Comparison of ENCODE assay signal across 8 cellular contexts in the genomic region with DNA sequence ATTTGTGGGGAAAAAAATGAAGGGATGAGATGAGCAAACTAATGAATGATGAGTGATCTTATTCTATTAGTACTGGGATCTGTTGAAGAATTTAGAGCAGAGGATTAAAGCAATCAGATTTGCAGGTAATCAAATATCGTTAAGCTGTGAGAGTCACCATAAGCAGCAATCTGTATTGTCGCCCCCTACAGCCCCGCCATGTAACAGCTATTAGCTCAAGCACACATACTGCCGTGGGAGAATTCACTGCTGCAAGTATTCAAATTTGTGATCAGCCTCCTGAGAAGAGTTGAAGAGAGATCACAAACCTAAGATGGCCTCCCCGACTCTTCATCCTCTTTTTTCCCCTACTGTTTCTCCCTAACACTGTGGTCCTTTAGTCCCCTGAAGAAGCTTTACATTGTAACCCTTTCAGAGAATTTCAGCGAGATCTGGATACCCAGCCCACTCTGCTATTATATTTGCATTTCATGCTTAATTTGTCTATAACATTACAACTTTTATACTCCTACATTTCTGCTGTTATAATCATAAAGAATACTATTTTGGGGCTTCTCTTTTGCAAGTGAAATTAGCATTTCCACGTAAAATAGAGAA. TPM values are rescaled to one million over a fixed set of nuclear protein-coding genes. Genes with fewer than 3 reads are reported as not detected.
A peak's percentile ranks its signal among the peaks of the same experiment; 100 is the strongest.
DNase-seq lines count a peak whose midpoint lies in the region; ATAC-seq and TF ChIP-seq lines count a peak whose summit lies in the region.

No MANE protein-coding gene starts in this region.

- no peaks in the 10 kb centered on the region for H3K36me3 ChIP-seq in Loucy (ENCODE audit: insufficient read depth, low read length)

- peaks cover 9% of the 10 kb centered on the region for H3K27me3 Mint-ChIP-seq in activated CD4-positive, alpha-beta T cell treated with anti-CD3 and anti-CD28 coated beads, Interleukin-2, amount 10 ng/mL, durations not matched to agents 7 days and 5 days
- no peaks in the 10 kb centered on the region for H3K27me3 Mint-ChIP-seq in glutamatergic neuron (ENCODE audit: unreplicated experiment)

- no peaks in the 10 kb centered on the region for H3F3A ChIP-seq in Loucy (ENCODE audit: low read depth)

- no peaks in the 10 kb centered on the region for H3K27me3 ChIP-seq in Loucy (ENCODE audit: insufficient read depth, low read length, poor library complexity, severe bottlenecking)

- DNase-seq in NCI-H345 (lab: John Stamatoyannopoulos, UW) (peak; percentile 1), NCI-H345 treated with DMSO at 0.1 percent for 48 hours (lab: John Stamatoyannopoulos, UW; ENCODE audit: unreplicated experiment) (no peak), glutamatergic neuron (peak; percentile 66)
- peak; percentile 28 for DNase-seq in activated CD4-positive, alpha-beta T cell treated with anti-CD3 and anti-CD28 coated beads, Interleukin-2, amount 10 ng/mL, durations not matched to agents 7 days and 5 days
- peak; percentile 35 for DNase-seq in stimulated activated CD4-positive, alpha-beta T cell treated with anti-CD3 and anti-CD28 coated beads, Interleukin-1b, Interleukin-23, amount 100 ng/mL, for 48 hours

- H3K9ac ChIP-seq in Loucy (ENCODE audit: low read depth, low read length, poor library complexity, severe bottlenecking) = no peak overlapping the region

- H3K9me3 Mint-ChIP-seq in activated CD4-positive, alpha-beta T cell treated with anti-CD3 and anti-CD28 coated beads, Interleukin-2, amount 10 ng/mL, durations not matched to agents 7 days and 5 days = peaks cover 13% of the 10 kb centered on the region
- H3K9me3 Mint-ChIP-seq in glutamatergic neuron (ENCODE audit: unreplicated experiment) = peaks cover 2% of the 10 kb centered on the region

- ATAC-seq in GM21737 (IDR thresholded peaks at IDR 0.05; ENCODE audit: unreplicated experiment) = no peak
- no peak for ATAC-seq in GM19467 (IDR thresholded peaks at IDR 0.05; ENCODE audit: unreplicated experiment)

- H3K4me2 ChIP-seq in Loucy (ENCODE audit: low read depth, low read length, poor library complexity, severe bottlenecking) = no peak overlapping the region

- H3K4me3 Mint-ChIP-seq in activated CD4-positive, alpha-beta T cell treated with anti-CD3 and anti-CD28 coated beads, Interleukin-2, amount 10 ng/mL, durations not matched to agents 7 days and 5 days = no peak overlapping the region
- no peak overlapping the region for H3K4me3 Mint-ChIP-seq in glutamatergic neuron (ENCODE audit: unreplicated experiment)

- H3K4me3 ChIP-seq in Loucy (ENCODE audit: low read length, poor library complexity, severe bottlenecking) = no peak overlapping the region

- H3K79me2 ChIP-seq in Loucy (ENCODE audit: insufficient read depth, low read length) = no peaks in the 10 kb centered on the region

- TF ChIP-seq CTCF in Loucy (conservative IDR thresholded peaks at IDR 0.05; ENCODE audit: low read length) (peak; percentile 90), glutamatergic neuron (IDR thresholded peaks at IDR 0.05; ENCODE audit: partially characterized antibody, unreplicated experiment) (peak; percentile 72)

- H3K4me1 Mint-ChIP-seq in activated CD4-positive, alpha-beta T cell treated with anti-CD3 and anti-CD28 coated beads, Interleukin-2, amount 10 ng/mL, durations not matched to agents 7 days and 5 days = no peaks in the 10 kb centered on the region
- H3K4me1 Mint-ChIP-seq in glutamatergic neuron (ENCODE audit: low read depth, unreplicated experiment) = peaks cover 3% of the 10 kb centered on the region

- peaks cover 8% of the 10 kb centered on the region; the same call in 1 of the 2 replicates for H3K9me3 ChIP-seq in Loucy (ENCODE audit: insufficient read depth, low read depth, low read length)

- no peaks in the 10 kb centered on the region for H4K20me1 ChIP-seq in Loucy (ENCODE audit: insufficient read depth, low read length, poor library complexity, severe bottlenecking)

- H3K27ac Mint-ChIP-seq in activated CD4-positive, alpha-beta T cell treated with anti-CD3 and anti-CD28 coated beads, Interleukin-2, amount 10 ng/mL, durations not matched to agents 7 days and 5 days = no peak overlapping the region
- H3K27ac Mint-ChIP-seq in glutamatergic neuron (ENCODE audit: unreplicated experiment) = no peak overlapping the region

- POLR2A ChIA-PET in activated CD4-positive, alpha-beta T cell treated with anti-CD3 and anti-CD28 coated beads, Interleukin-2, amount 10 ng/mL, durations not matched to agents 7 days and 5 days (lab: Charles Lee) = no interaction called here

- no peaks in the 10 kb centered on the region for H3K9me2 ChIP-seq in Loucy (replicated peaks; ENCODE audit: low read depth, low read length)

- H3K36me3 Mint-ChIP-seq in activated CD4-positive, alpha-beta T cell treated with anti-CD3 and anti-CD28 coated beads, Interleukin-2, amount 10 ng/mL, durations not matched to agents 7 days and 5 days (ENCODE audit: low read depth) = peaks cover 3% of the 10 kb centered on the region
- peaks cover 8% of the 10 kb centered on the region for H3K36me3 Mint-ChIP-seq in glutamatergic neuron (ENCODE audit: unreplicated experiment)

- H2AFZ ChIP-seq in Loucy (ENCODE audit: low read length) = peak overlapping the region; percentile 9; the same call in 1 of the 2 replicates

- CTCF ChIA-PET in activated CD4-positive, alpha-beta T cell treated with anti-CD3 and anti-CD28 coated beads, Interleukin-2, amount 10 ng/mL, durations not matched to agents 7 days and 5 days (lab: Charles Lee) = no interaction called here

- no peaks in the 10 kb centered on the region for H3K4me1 ChIP-seq in Loucy (ENCODE audit: insufficient read depth, low read length, poor library complexity, severe bottlenecking)

RNA-seq across cellular contexts. Expression of a gene that starts 28.5 kb away (rescaled TPM):
- total RNA-seq in activated CD4-positive, alpha-beta T cell treated with anti-CD3 and anti-CD28 coated beads, Interleukin-2, amount 10 ng/mL, durations not matched to agents 7 days and 5 days = not detected
- total RNA-seq in glutamatergic neuron (ENCODE audit: unreplicated experiment) = 3.1 TPM

RNA-seq across cellular contexts. Expression of a gene that starts 59.9 kb away (rescaled TPM):
- total RNA-seq in activated CD4-positive, alpha-beta T cell treated with anti-CD3 and anti-CD28 coated beads, Interleukin-2, amount 10 ng/mL, durations not matched to agents 7 days and 5 days = 1 to 10 TPM; 3.5 to 4.6 TPM
- 137 TPM for total RNA-seq in glutamatergic neuron (ENCODE audit: unreplicated experiment)

Comparison
In these comparisons a context has a peak if more than half of its experiments do, and no peak if none do; other contexts are left out.
1. RNA of a gene that starts 59.9 kb away (total RNA-seq): 137 TPM in glutamatergic neuron (single experiment); 3.5 to 4.6 TPM in activated CD4-positive, alpha-beta T cell treated with anti-CD3 and anti-CD28 coated beads, Interleukin-2, amount 10 ng/mL, durations not matched to agents 7 days and 5 days; every median in the first group is over 10 times any median in the second.